Comparison of ENCODE assay signal across 1 cellular context in genomic region chr4:154630307-154630706, GRCh38.
TF ChIP-seq lines count a peak whose summit lies in the region.

No MANE protein-coding gene starts in this region.

TF ChIP-seq in neural cell, 6 proteins besides CTCF, POLR2A, EP300 and RAD21 (continued from another document):
- TF ChIP-seq MXI1 (conservative IDR thresholded peaks at IDR 0.05; ENCODE audit: poor library complexity, severe bottlenecking) (no peak), POLR2AphosphoS5 (IDR thresholded peaks at IDR 0.05) (peak; percentile 60)
